ENCODE assay signal across 1 cellular context in the genomic region with DNA sequence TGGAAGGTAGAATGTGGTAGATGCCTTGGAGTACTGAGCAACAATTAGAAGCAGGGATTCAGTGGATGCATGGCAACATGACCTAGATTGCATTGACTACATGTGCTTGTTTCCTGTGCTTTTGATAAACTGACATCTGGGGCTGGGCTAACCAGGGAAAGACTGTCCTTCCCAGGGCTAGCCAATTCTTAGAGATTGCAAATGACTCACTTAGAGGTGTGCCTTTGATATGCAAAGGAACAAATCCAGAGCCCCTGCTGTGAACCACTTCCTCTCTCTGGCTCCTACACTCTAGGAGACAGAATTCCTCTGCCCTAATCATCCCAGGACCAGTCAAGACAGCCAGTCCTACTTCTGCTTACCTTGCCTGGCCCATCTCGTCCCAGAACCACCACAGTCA.
TF ChIP-seq lines count a peak whose summit lies in the region.

No MANE protein-coding gene starts in this region.

TF ChIP-seq in IMR-90, 13 proteins besides CTCF, POLR2A, EP300 and RAD21 (continued from another document):
- TF ChIP-seq, protein P1, sequence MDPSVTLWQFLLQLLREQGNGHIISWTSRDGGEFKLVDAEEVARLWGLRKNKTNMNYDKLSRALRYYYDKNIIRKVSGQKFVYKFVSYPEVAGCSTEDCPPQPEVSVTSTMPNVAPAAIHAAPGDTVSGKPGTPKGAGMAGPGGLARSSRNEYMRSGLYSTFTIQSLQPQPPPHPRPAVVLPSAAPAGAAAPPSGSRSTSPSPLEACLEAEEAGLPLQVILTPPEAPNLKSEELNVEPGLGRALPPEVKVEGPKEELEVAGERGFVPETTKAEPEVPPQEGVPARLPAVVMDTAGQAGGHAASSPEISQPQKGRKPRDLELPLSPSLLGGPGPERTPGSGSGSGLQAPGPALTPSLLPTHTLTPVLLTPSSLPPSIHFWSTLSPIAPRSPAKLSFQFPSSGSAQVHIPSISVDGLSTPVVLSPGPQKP (IDR thresholded peaks at IDR 0.05; ENCODE audit: borderline replicate concordance, low read depth, low read length) = no peak
- TF ChIP-seq FOS (IDR thresholded peaks at IDR 0.05; ENCODE audit: low read depth, low read length) = no peak
